ENCODE assay signal across 8 cellular contexts in genomic region chr12:68609955-68610434, GRCh38. TPM values are rescaled to one million over a fixed set of nuclear protein-coding genes. Genes with fewer than 3 reads are reported as not detected.
DNase-seq lines count a peak whose midpoint lies in the region; ATAC-seq lines count a peak whose summit lies in the region.

No MANE protein-coding gene starts in this region.

- WGBS in adipose tissue, 3 donors = 4 to 7% (median 6%) methylated on average over 13 of the region's 13 CpGs

- H3K27me3 ChIP-seq in CD4-positive, CD25-positive, alpha-beta regulatory T cell (ENCODE audit: control insufficient read depth, insufficient read depth, low read length) = no peaks in the 10 kb centered on the region
- H3K27me3 ChIP-seq in stomach smooth muscle (ENCODE audit: control insufficient read depth in 1 of 2, insufficient read depth in 2 of 2, low read length in 2 of 2) = no peaks in the 10 kb centered on the region

- H3K4me1 Mint-ChIP-seq in CD4-positive, CD25-positive, alpha-beta regulatory T cell = peaks cover 26 to 37% (median 30%) of the 10 kb centered on the region in 4 donors

- H3K27ac ChIP-seq in CD4-positive, CD25-positive, alpha-beta regulatory T cell (ENCODE audit: insufficient read depth, low read length, poor library complexity, severe bottlenecking) = peak overlapping the region; percentile 91
- peak overlapping the region; percentile 90 for H3K27ac ChIP-seq in KOPT-K1 (ENCODE audit: low read depth, low read length, poor library complexity, severe bottlenecking)
- peak overlapping the region; percentile 30 for H3K27ac ChIP-seq in adipose tissue (ENCODE audit: low read depth, low read length)
- H3K27ac ChIP-seq in stomach smooth muscle (ENCODE audit: low read length) = peak overlapping the region; percentile 93

- H3K4me3 ChIP-seq in CD4-positive, CD25-positive, alpha-beta regulatory T cell (ENCODE audit: low read depth, low read length) = peak overlapping the region; percentile 75
- H3K4me3 ChIP-seq in iPS-18c (ENCODE audit: insufficient read depth, low read depth, low read length) (peak overlapping the region; percentile 72), stomach smooth muscle (ENCODE audit: low read length in 2 of 2) (peak overlapping the region; percentile 80 to 90)

- no peak for DNase-seq in CD4-positive, CD25-positive, alpha-beta regulatory T cell
- no peak for DNase-seq in NCI-H2107 treated with DMSO at 0.1 percent for 48 hours (lab: John Stamatoyannopoulos, UW; ENCODE audit: unreplicated experiment)
- DNase-seq in NCI-H2029 (lab: John Stamatoyannopoulos, UW) = no peak

- H3K9me3 Mint-ChIP-seq in CD4-positive, CD25-positive, alpha-beta regulatory T cell = no peaks in the 10 kb centered on the region

- ATAC-seq in CD4-positive, CD25-positive, alpha-beta regulatory T cell (ENCODE audit: low read depth in 2 of 2) = no peak
- no peak for ATAC-seq in GM21619 (IDR thresholded peaks at IDR 0.05; ENCODE audit: unreplicated experiment)

- H3K27ac Mint-ChIP-seq in CD4-positive, CD25-positive, alpha-beta regulatory T cell = peak overlapping the region; percentile 94 to 97 (median 96)

- H3K9ac ChIP-seq in stomach smooth muscle (ENCODE audit: low read length in 2 of 2) = peak overlapping the region; percentile 86 to 93

- peaks cover 9% of the 10 kb centered on the region for H3K36me3 Mint-ChIP-seq in CD4-positive, CD25-positive, alpha-beta regulatory T cell

- H3K27me3 Mint-ChIP-seq in CD4-positive, CD25-positive, alpha-beta regulatory T cell = no peaks in the 10 kb centered on the region

- H3K9me3 ChIP-seq in CD4-positive, CD25-positive, alpha-beta regulatory T cell (ENCODE audit: control insufficient read depth in 2 of 2, low read length in 2 of 2) = no peaks in the 10 kb centered on the region
- H3K9me3 ChIP-seq in KOPT-K1 (ENCODE audit: insufficient read depth, low read length, poor library complexity, severe bottlenecking) (no peaks in the 10 kb centered on the region), iPS-18c (ENCODE audit: control insufficient read depth, insufficient read depth, low read length) (no peaks in the 10 kb centered on the region), stomach smooth muscle (ENCODE audit: control insufficient read depth in 2 of 2, low read length in 2 of 2) (no peaks in the 10 kb centered on the region)

- H3K4me3 Mint-ChIP-seq in CD4-positive, CD25-positive, alpha-beta regulatory T cell = peak overlapping the region; percentile 91 to 94 (median 92)

- peaks cover 40% of the 10 kb centered on the region for H3K4me1 ChIP-seq in CD4-positive, CD25-positive, alpha-beta regulatory T cell (ENCODE audit: control insufficient read depth, insufficient read depth, low read length, poor library complexity, severe bottlenecking)
- peaks cover 14% of the 10 kb centered on the region for H3K4me1 ChIP-seq in stomach smooth muscle (ENCODE audit: control insufficient read depth, insufficient read depth, low read length)

- H3K36me3 ChIP-seq in CD4-positive, CD25-positive, alpha-beta regulatory T cell (ENCODE audit: control insufficient read depth, insufficient read depth, low read length) = no peaks in the 10 kb centered on the region
- peaks cover 19% of the 10 kb centered on the region for H3K36me3 ChIP-seq in KOPT-K1 (ENCODE audit: insufficient read depth, low read length)
- H3K36me3 ChIP-seq in stomach smooth muscle (ENCODE audit: control insufficient read depth in 2 of 2, insufficient read depth in 2 of 2, low read length in 2 of 2) = no peaks in the 10 kb centered on the region

RNA-seq across cellular contexts. Expression of gene RAP1B, which starts 0.7 kb away (rescaled TPM):
- 290 TPM for total RNA-seq in CD4-positive, CD25-positive, alpha-beta regulatory T cell
- polyA plus RNA-seq in CD4-positive, CD25-positive, alpha-beta regulatory T cell = 100 to 1,000 TPM; 399 to 465 (median 425) TPM
- polyA plus RNA-seq in adipose tissue = 100 to 1,000 TPM in 2 of 3 donors, 10 to 100 TPM in 1; 50.5 to 206 (median 186) TPM

Comparison
In these comparisons a context has a peak if more than half of its experiments do, and no peak if none do; other contexts are left out.
1. H3K27ac ChIP-seq: peak in every context shown above with its lines; median percentile 93 in stomach smooth muscle; 91 in CD4-positive, CD25-positive, alpha-beta regulatory T cell; 90 in KOPT-K1; 30 in adipose tissue.